Comparison of ENCODE assay signal across 30 cellular contexts in the genomic region with DNA sequence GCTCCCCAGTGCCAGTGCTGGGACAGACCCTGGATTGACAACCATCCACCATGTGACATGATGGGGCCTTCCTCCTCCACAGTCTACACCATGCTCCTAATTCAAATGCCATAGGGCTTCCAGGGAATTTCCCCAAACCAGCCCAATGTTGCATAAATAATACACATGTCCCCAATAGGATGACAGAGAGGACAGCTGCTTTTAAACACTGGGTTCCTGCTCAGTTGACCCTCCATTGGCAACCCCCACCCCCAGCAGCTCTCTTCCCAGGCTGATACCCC. TPM values are rescaled to one million over a fixed set of nuclear protein-coding genes. Genes with fewer than 3 reads are reported as not detected.
"Had no signal": no experiment of that assay in that cellular context is flagged by ENCODE, and none has a peak within 500 bp of the region (broad histone marks: within the 10 kb centered on the region; RNA-seq: fewer than 3 reads in every experiment).

No MANE protein-coding gene starts in this region.

- ATAC-seq: foreskin keratinocyte; gastroesophageal sphincter; heart left ventricle; left lobe of liver; pancreas; stimulated activated effector memory CD8-positive, alpha-beta T cell treated with anti-CD3 and anti-CD28 coated beads, Interleukin-12 subunit alpha, Interleukin-12 subunit beta, amount 100 ng/mL, for 72 hours had no signal

- H3K27ac ChIP-seq: colonic mucosa, epithelial cell of prostate, esophagus muscularis mucosa, foreskin keratinocyte, gastroesophageal sphincter, heart left ventricle, hepatocyte, neutrophil, pancreas, right lobe of liver, thyroid gland had no signal

- H3K4me3 ChIP-seq: colonic mucosa, esophagus muscularis mucosa, gastroesophageal sphincter, heart left ventricle, hepatocyte, lung, pancreas, right lobe of liver, smooth muscle cell, thyroid gland had no signal

- DNase-seq: effector CD8-positive, alpha-beta T cell; foreskin keratinocyte; kidney; retina; stimulated activated CD4-positive, alpha-beta T cell treated with anti-CD3 and anti-CD28 coated beads, Interleukin-12 subunit alpha, Interleukin-12 subunit beta, amount 100 ng/mL, for 4 hours; stimulated activated CD4-positive, alpha-beta T cell treated with anti-CD3 and anti-CD28 coated beads, Interleukin-1b, Interleukin-23, amount 100 ng/mL, for 48 hours; stimulated activated CD4-positive, alpha-beta T cell treated with anti-CD3 and anti-CD28 coated beads, Interleukin-4, amount 100 ng/mL, for 1 hour; thyroid gland; trophoblast cell had no signal

- H3K4me3 Mint-ChIP-seq: dendritic cell treated with granulocyte-macrophage colony-stimulating factor and Interleukin-4, amounts not matched to agents 40 ng/mL and 50 ng/mL, for 4 days; endodermal cell; memory B cell; natural killer cell; stimulated activated effector memory CD8-positive, alpha-beta T cell treated with anti-CD3 and anti-CD28 coated beads, Interleukin-12 subunit alpha, Interleukin-12 subunit beta, amount 100 ng/mL, for 72 hours; stimulated activated naive CD8-positive, alpha-beta T cell treated with anti-CD3 and anti-CD28 coated beads, Interleukin-15, Interleukin-2, amounts not matched to agents 100 ng/mL and 50 ng/mL, for 24 hours had no signal

- H3K4me1 Mint-ChIP-seq: endodermal cell; natural killer cell; stimulated activated effector memory CD8-positive, alpha-beta T cell treated with anti-CD3 and anti-CD28 coated beads, Interleukin-12 subunit alpha, Interleukin-12 subunit beta, amount 100 ng/mL, for 72 hours had no signal

- H3K27me3 ChIP-seq: colonic mucosa, neutrophil, pancreas, right lobe of liver, thyroid gland had no signal

- H3K4me1 ChIP-seq: colonic mucosa, esophagus muscularis mucosa, foreskin keratinocyte, gastroesophageal sphincter, heart left ventricle, pancreas, right lobe of liver, thyroid gland had no signal

- H3K36me3 ChIP-seq: colonic mucosa, esophagus muscularis mucosa, gastroesophageal sphincter, heart left ventricle, neutrophil, pancreas, right lobe of liver, thyroid gland had no signal

- H3K36me3 Mint-ChIP-seq: natural killer cell; stimulated activated effector memory CD8-positive, alpha-beta T cell treated with anti-CD3 and anti-CD28 coated beads, Interleukin-12 subunit alpha, Interleukin-12 subunit beta, amount 100 ng/mL, for 72 hours had no signal

- H3K9me3 Mint-ChIP-seq: dendritic cell treated with granulocyte-macrophage colony-stimulating factor and Interleukin-4, amounts not matched to agents 40 ng/mL and 50 ng/mL, for 4 days; endodermal cell; memory B cell; natural killer cell; stimulated activated effector memory CD8-positive, alpha-beta T cell treated with anti-CD3 and anti-CD28 coated beads, Interleukin-12 subunit alpha, Interleukin-12 subunit beta, amount 100 ng/mL, for 72 hours; stimulated activated naive CD8-positive, alpha-beta T cell treated with anti-CD3 and anti-CD28 coated beads, Interleukin-15, Interleukin-2, amounts not matched to agents 100 ng/mL and 50 ng/mL, for 24 hours had no signal

- H3K27ac Mint-ChIP-seq: dendritic cell treated with granulocyte-macrophage colony-stimulating factor and Interleukin-4, amounts not matched to agents 40 ng/mL and 50 ng/mL, for 4 days; endodermal cell; memory B cell; natural killer cell; stimulated activated effector memory CD8-positive, alpha-beta T cell treated with anti-CD3 and anti-CD28 coated beads, Interleukin-12 subunit alpha, Interleukin-12 subunit beta, amount 100 ng/mL, for 72 hours; stimulated activated naive CD8-positive, alpha-beta T cell treated with anti-CD3 and anti-CD28 coated beads, Interleukin-15, Interleukin-2, amounts not matched to agents 100 ng/mL and 50 ng/mL, for 24 hours had no signal

- H3K9me3 ChIP-seq: colonic mucosa, esophagus muscularis mucosa, gastroesophageal sphincter, heart left ventricle, neutrophil, pancreas, right lobe of liver, thyroid gland had no signal

RNA-seq across cellular contexts. Expression of gene ATP2B2, which starts 28.3 kb away (rescaled TPM):
- total RNA-seq: fibroblast of lung, foreskin keratinocyte, mononuclear cell, natural killer cell, pulmonary artery endothelial cell, smooth muscle cell had no signal
